8 cellular contexts compared by ENCODE assay signal in the genomic region with DNA sequence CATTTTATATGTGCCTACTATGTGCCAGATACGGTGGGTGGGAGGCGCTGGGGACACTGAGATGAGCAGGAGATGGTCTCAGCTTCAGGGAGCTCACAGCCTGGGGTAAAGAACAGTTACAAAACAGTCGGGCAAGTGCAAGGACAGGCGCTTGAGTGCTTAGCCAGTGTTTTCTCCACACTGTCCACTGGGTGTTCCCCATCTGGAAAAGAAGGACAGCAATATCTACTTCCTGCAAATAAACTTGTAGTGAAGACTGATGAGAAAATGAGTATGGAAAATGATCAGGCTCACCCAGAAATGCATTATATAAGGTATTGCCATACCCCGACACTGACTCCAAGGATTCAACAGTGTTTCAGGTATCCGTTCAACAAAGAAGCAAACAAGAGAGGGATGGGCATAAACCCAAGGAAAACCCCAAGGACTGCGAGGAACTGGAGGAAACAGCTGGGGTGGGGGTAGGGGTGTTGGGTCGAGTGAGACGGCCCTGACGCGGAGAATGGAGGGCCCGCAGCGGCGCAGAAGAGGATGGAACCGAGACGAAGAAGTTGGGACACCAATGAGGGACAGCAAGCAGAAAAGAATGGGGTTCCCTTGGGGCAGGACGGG. TPM values are rescaled to one million over a fixed set of nuclear protein-coding genes. Genes with fewer than 3 reads are reported as not detected.
DNase-seq lines count a peak whose midpoint lies in the region; ATAC-seq, FAIRE-seq and TF ChIP-seq lines count a peak whose summit lies in the region.

No MANE protein-coding gene starts in this region.

- peaks cover 7% of the 10 kb centered on the region for H3K36me3 ChIP-seq in endodermal cell (ENCODE audit: control insufficient read depth, insufficient read depth, low read length)

- no peak for TF ChIP-seq CTCF in endodermal cell (conservative IDR thresholded peaks at IDR 0.05)

- no peak overlapping the region for H3K27ac ChIP-seq in endodermal cell (ENCODE audit: low read depth, low read length)

- WGBS in endodermal cell (ENCODE audit: insufficient coverage in 1 of 2, insufficient read length in 1 of 2), 2 experiments: 5% methylated on average over 16 of the region's 17 CpGs; no CpG with 5 or more reads in 1 of the 2 experiments

- peak; percentile 88 for ATAC-seq in Right ventricle myocardium inferior

- intact Hi-C loops in Right ventricle myocardium inferior (cut with DNase I): no loop called here
- intact Hi-C loops in cardiac septum (cut with DNase I): loop anchor here (2.0 kb wide), 1 partner anchor 90 kb away; a partner anchor contains a TSS

- H3K4me1 Mint-ChIP-seq in endodermal cell: peaks cover 35% of the 10 kb centered on the region

- H3K9me3 Mint-ChIP-seq in endodermal cell: peaks cover 66% of the 10 kb centered on the region

- H3K9ac ChIP-seq in endodermal cell (ENCODE audit: extremely low read depth, low read length, poor library complexity, severe bottlenecking): peak overlapping the region; percentile 72

- peak overlapping the region; percentile 96 for H3K4me3 ChIP-seq in endodermal cell (ENCODE audit: low read length)

- H3K36me3 Mint-ChIP-seq in endodermal cell (ENCODE audit: low read depth): no peaks in the 10 kb centered on the region

- FAIRE-seq in urothelium cell line (lab: Jason Lieb, UNC): no peak

- no peak for DNase-seq in Right ventricle myocardium inferior (ENCODE audit: missing footprints)
- no peak for DNase-seq in cardiac septum (ENCODE audit: low spot score)
- DNase-seq in RPMI7951 (ENCODE audit: low read depth): peak; percentile 40
- no peak for DNase-seq in endodermal cell
- peak; percentile 4 for DNase-seq in midbrain (lab: John Stamatoyannopoulos, UW)
- peak; percentile 5 for DNase-seq in urothelium cell line (ENCODE audit: low spot score)
- no peak for DNase-seq in central memory CD4-positive, alpha-beta T cell
- no peak for DNase-seq in NCI-H2081 (lab: John Stamatoyannopoulos, UW)

- peaks cover 18% of the 10 kb centered on the region for H3K27me3 Mint-ChIP-seq in endodermal cell (ENCODE audit: insufficient read depth)

- H3K4me3 Mint-ChIP-seq in endodermal cell: peak overlapping the region; percentile 87

- no peaks in the 10 kb centered on the region for H3K27me3 ChIP-seq in endodermal cell (ENCODE audit: control insufficient read depth, insufficient read depth, low read length, poor library complexity, severe bottlenecking)

- H3K4me1 ChIP-seq in endodermal cell (ENCODE audit: control insufficient read depth, insufficient read depth, low read length): peaks cover 8% of the 10 kb centered on the region

- H3K9me3 ChIP-seq in endodermal cell (ENCODE audit: control insufficient read depth, low read length): peaks cover under 1% of the 10 kb centered on the region

- H3K27ac Mint-ChIP-seq in endodermal cell: peak overlapping the region; percentile 84

RNA-seq across cellular contexts. Expression of a gene that starts 0.8 kb away (rescaled TPM):
- total RNA-seq in Right ventricle myocardium inferior (33.5 TPM), cardiac septum (30.2 TPM), endodermal cell (10 to 100 TPM; 60.1 to 66.3 TPM)
- total RNA-seq in RPMI7951 (2014; rRNA removed; shearing (Covaris generic)): 10.7 and 12.7 TPM in 2 replicates
- polyA plus RNA-seq in endodermal cell (2013, experiment 1 of 2): 36.0 TPM
- polyA plus RNA-seq in endodermal cell (2013, experiment 2 of 2): 33.1 TPM

RNA-seq across cellular contexts. Expression of a gene that starts 35.7 kb away (rescaled TPM):
- total RNA-seq in Right ventricle myocardium inferior: not detected
- total RNA-seq in cardiac septum: not detected
- total RNA-seq in RPMI7951 (2014; rRNA removed; shearing (Covaris generic)): 0.29 and 0.96 TPM in 2 replicates
- total RNA-seq in endodermal cell: not detected
- polyA plus RNA-seq in endodermal cell (2013, experiment 1 of 2): 0.18 TPM
- 1.1 TPM for polyA plus RNA-seq in endodermal cell (2013, experiment 2 of 2)

RNA-seq across cellular contexts. Expression of a gene that starts 43.5 kb away (rescaled TPM):
- total RNA-seq in Right ventricle myocardium inferior (not detected), cardiac septum (not detected), endodermal cell (not detected)
- total RNA-seq in RPMI7951 (2014; rRNA removed; shearing (Covaris generic)): not detected in 2 replicates
- polyA plus RNA-seq in endodermal cell (2013, experiment 1 of 2): not detected
- polyA plus RNA-seq in endodermal cell (2013, experiment 2 of 2): not detected

Comparison
In these comparisons a context has a peak if more than half of its experiments do, and no peak if none do; other contexts are left out.
1. DNase-seq: peak in RPMI7951 (single experiment), midbrain (single experiment) and urothelium cell line (single experiment); none in Right ventricle myocardium inferior (single experiment), cardiac septum (single experiment), endodermal cell (single experiment), central memory CD4-positive, alpha-beta T cell (single experiment) and NCI-H2081 (0 of 2).